Comparison of ENCODE assay signal across 1 cellular context in the genomic region with DNA sequence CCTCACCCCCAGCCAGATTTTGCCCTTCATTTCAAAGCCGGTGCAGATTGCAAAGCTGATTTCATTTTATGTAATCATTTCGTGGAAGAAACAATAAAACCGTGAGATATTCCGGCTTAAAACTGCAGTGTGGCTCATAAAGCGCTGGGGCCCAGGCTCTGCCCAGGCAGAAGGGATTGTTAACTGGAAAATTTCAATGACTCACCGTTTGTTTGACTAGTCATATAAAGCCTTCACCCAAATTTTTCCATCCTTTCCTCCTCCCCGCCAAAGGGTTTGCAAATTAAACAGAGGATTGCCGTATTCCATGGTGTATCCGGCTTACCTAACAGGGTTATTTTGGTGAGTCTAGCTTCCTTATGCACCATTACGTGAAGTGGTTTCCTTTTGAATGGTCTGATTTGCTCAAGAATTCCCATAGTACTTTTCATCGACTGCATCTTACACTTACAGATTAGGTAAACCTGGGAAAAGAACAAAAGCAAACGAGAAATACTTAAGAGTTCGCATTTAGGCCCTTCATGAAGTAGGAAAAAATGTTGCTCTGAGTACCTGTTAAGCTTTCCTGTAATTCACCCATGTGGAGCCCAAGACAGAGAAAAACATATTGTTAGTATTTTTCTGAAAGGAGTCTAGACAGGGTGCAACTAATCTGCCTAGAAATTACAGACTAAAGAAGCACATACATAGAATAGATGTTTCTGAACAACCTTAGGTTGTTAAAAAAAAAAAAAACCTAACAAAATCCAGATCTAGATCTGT.
TF ChIP-seq lines count a peak whose summit lies in the region.

No MANE protein-coding gene starts in this region.

TF ChIP-seq in HepG2, 621 proteins besides CTCF, POLR2A, EP300 and RAD21 (continued from another document and continues in another):
- TF ChIP-seq, protein P1, sequence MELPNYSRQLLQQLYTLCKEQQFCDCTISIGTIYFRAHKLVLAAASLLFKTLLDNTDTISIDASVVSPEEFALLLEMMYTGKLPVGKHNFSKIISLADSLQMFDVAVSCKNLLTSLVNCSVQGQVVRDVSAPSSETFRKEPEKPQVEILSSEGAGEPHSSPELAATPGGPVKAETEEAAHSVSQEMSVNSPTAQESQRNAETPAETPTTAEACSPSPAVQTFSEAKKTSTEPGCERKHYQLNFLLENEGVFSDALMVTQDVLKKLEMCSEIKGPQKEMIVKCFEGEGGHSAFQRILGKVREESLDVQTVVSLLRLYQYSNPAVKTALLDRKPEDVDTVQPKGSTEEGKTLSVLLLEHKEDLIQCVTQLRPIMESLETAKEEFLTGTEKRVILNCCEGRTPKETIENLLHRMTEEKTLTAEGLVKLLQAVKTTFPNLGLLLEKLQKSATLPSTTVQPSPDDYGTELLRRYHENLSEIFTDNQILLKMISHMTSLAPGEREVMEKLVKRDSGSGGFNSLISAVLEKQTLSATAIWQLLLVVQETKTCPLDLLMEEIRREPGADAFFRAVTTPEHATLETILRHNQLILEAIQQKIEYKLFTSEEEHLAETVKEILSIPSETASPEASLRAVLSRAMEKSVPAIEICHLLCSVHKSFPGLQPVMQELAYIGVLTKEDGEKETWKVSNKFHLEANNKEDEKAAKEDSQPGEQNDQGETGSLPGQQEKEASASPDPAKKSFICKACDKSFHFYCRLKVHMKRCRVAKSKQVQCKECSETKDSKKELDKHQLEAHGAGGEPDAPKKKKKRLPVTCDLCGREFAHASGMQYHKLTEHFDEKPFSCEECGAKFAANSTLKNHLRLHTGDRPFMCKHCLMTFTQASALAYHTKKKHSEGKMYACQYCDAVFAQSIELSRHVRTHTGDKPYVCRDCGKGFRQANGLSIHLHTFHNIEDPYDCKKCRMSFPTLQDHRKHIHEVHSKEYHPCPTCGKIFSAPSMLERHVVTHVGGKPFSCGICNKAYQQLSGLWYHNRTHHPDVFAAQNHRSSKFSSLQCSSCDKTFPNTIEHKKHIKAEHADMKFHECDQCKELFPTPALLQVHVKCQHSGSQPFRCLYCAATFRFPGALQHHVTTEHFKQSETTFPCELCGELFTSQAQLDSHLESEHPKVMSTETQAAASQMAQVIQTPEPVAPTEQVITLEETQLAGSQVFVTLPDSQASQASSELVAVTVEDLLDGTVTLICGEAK (IDR thresholded peaks at IDR 0.05), result no peak
- TF ChIP-seq, protein P1 (CRISPR knock-in tag; IDR thresholded peaks at IDR 0.05), result no peak
- TF ChIP-seq HCFC1 (IDR thresholded peaks at IDR 0.05; ENCODE audit: low read depth, low read length) (no peak), ZNF772 (CRISPR knock-in tag; IDR thresholded peaks at IDR 0.05) (no peak; the same call in 1 of the 2 replicates), SMYD3 (CRISPR knock-in tag; IDR thresholded peaks at IDR 0.05) (0 out of 2 replicates have a peak, but pooled peaks have one; percentile 12), EHMT2 (IDR thresholded peaks at IDR 0.05; ENCODE audit: borderline replicate concordance, low read depth, low read length) (no peak), MYC (CRISPR knock-in tag; IDR thresholded peaks at IDR 0.05; ENCODE audit: borderline replicate concordance) (no peak), TBL1XR1 (IDR thresholded peaks at IDR 0.05; ENCODE audit: borderline replicate concordance, low read length, partially characterized antibody) (peak; percentile 83), PAF1 (CRISPR knock-in tag; IDR thresholded peaks at IDR 0.05) (no peak), SIN3B (IDR thresholded peaks at IDR 0.05; ENCODE audit: low read length) (peak; percentile 23; the same call in 1 of the 2 replicates), KAT7 (CRISPR knock-in tag; IDR thresholded peaks at IDR 0.05; ENCODE audit: borderline replicate concordance) (0 out of 2 replicates have a peak, but pooled peaks have one; percentile 11), FOXO4 (CRISPR knock-in tag; conservative IDR thresholded peaks at IDR 0.05) (no peak), MATR3 (CRISPR knock-in tag; IDR thresholded peaks at IDR 0.05) (no peak), ZMAT3 (CRISPR knock-in tag; conservative IDR thresholded peaks at IDR 0.05) (0 out of 2 replicates have a peak, but pooled peaks have one; percentile 9), JUNB (CRISPR knock-in tag; IDR thresholded peaks at IDR 0.05; ENCODE audit: borderline replicate concordance) (peak; percentile 87; the same call in 1 of the 2 replicates), TBP (CRISPR knock-in tag; IDR thresholded peaks at IDR 0.05) (no peak), EED (CRISPR knock-in tag; IDR thresholded peaks at IDR 0.05) (no peak), TEAD3 (CRISPR knock-in tag; optimal IDR thresholded peaks at IDR 0.05; ENCODE audit: borderline replicate concordance) (peak; percentile 69), ZNF367 (CRISPR knock-in tag; IDR thresholded peaks at IDR 0.05; ENCODE audit: borderline replicate concordance) (no peak), THAP11 (CRISPR knock-in tag; IDR thresholded peaks at IDR 0.05) (no peak)
- TF ChIP-seq, protein P2, sequence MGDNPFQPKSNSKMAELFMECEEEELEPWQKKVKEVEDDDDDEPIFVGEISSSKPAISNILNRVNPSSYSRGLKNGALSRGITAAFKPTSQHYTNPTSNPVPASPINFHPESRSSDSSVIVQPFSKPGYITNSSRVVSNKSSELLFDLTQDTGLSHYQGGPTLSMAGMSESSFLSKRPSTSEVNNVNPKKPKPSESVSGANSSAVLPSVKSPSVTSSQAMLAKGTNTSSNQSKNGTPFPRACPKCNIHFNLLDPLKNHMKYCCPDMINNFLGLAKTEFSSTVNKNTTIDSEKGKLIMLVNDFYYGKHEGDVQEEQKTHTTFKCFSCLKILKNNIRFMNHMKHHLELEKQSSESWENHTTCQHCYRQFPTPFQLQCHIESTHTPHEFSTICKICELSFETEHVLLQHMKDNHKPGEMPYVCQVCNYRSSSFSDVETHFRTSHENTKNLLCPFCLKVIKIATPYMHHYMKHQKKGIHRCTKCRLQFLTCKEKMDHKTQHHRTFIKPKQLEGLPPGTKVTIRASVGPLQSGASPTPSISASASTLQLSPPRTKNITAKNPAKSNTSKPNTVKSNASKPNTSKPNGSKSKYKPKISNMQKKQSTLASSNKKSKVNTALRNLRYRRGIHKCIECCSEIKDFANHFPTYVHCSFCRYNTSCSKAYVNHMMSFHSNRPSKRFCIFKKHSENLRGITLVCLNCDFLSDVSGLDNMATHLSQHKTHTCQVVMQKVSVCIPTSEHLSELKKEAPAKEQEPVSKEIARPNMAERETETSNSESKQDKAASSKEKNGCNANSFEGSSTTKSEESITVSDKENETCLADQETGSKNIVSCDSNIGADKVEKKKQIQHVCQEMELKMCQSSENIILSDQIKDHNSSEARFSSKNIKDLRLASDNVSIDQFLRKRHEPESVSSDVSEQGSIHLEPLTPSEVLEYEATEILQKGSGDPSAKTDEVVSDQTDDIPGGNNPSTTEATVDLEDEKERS (CRISPR knock-in tag; IDR thresholded peaks at IDR 0.05), result 0 out of 2 replicates have a peak, but pooled peaks have one; percentile 15
- TF ChIP-seq, protein P3, sequence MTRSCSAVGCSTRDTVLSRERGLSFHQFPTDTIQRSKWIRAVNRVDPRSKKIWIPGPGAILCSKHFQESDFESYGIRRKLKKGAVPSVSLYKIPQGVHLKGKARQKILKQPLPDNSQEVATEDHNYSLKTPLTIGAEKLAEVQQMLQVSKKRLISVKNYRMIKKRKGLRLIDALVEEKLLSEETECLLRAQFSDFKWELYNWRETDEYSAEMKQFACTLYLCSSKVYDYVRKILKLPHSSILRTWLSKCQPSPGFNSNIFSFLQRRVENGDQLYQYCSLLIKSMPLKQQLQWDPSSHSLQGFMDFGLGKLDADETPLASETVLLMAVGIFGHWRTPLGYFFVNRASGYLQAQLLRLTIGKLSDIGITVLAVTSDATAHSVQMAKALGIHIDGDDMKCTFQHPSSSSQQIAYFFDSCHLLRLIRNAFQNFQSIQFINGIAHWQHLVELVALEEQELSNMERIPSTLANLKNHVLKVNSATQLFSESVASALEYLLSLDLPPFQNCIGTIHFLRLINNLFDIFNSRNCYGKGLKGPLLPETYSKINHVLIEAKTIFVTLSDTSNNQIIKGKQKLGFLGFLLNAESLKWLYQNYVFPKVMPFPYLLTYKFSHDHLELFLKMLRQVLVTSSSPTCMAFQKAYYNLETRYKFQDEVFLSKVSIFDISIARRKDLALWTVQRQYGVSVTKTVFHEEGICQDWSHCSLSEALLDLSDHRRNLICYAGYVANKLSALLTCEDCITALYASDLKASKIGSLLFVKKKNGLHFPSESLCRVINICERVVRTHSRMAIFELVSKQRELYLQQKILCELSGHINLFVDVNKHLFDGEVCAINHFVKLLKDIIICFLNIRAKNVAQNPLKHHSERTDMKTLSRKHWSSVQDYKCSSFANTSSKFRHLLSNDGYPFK (CRISPR knock-in tag; IDR thresholded peaks at IDR 0.05; ENCODE audit: borderline replicate concordance), result no peak
- TF ChIP-seq, protein P4, sequence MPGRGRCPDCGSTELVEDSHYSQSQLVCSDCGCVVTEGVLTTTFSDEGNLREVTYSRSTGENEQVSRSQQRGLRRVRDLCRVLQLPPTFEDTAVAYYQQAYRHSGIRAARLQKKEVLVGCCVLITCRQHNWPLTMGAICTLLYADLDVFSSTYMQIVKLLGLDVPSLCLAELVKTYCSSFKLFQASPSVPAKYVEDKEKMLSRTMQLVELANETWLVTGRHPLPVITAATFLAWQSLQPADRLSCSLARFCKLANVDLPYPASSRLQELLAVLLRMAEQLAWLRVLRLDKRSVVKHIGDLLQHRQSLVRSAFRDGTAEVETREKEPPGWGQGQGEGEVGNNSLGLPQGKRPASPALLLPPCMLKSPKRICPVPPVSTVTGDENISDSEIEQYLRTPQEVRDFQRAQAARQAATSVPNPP (CRISPR knock-in tag; IDR thresholded peaks at IDR 0.05), result no peak
- TF ChIP-seq, protein P5, sequence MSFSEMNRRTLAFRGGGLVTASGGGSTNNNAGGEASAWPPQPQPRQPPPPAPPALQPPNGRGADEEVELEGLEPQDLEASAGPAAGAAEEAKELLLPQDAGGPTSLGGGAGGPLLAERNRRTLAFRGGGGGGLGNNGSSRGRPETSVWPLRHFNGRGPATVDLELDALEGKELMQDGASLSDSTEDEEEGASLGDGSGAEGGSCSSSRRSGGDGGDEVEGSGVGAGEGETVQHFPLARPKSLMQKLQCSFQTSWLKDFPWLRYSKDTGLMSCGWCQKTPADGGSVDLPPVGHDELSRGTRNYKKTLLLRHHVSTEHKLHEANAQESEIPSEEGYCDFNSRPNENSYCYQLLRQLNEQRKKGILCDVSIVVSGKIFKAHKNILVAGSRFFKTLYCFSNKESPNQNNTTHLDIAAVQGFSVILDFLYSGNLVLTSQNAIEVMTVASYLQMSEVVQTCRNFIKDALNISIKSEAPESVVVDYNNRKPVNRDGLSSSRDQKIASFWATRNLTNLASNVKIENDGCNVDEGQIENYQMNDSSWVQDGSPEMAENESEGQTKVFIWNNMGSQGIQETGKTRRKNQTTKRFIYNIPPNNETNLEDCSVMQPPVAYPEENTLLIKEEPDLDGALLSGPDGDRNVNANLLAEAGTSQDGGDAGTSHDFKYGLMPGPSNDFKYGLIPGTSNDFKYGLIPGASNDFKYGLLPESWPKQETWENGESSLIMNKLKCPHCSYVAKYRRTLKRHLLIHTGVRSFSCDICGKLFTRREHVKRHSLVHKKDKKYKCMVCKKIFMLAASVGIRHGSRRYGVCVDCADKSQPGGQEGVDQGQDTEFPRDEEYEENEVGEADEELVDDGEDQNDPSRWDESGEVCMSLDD (CRISPR knock-in tag; IDR thresholded peaks at IDR 0.05; ENCODE audit: borderline replicate concordance), result 0 out of 2 replicates have a peak, but pooled peaks have one; percentile 24
